Comparison of ENCODE assay signal across 8 cellular contexts in the genomic region with DNA sequence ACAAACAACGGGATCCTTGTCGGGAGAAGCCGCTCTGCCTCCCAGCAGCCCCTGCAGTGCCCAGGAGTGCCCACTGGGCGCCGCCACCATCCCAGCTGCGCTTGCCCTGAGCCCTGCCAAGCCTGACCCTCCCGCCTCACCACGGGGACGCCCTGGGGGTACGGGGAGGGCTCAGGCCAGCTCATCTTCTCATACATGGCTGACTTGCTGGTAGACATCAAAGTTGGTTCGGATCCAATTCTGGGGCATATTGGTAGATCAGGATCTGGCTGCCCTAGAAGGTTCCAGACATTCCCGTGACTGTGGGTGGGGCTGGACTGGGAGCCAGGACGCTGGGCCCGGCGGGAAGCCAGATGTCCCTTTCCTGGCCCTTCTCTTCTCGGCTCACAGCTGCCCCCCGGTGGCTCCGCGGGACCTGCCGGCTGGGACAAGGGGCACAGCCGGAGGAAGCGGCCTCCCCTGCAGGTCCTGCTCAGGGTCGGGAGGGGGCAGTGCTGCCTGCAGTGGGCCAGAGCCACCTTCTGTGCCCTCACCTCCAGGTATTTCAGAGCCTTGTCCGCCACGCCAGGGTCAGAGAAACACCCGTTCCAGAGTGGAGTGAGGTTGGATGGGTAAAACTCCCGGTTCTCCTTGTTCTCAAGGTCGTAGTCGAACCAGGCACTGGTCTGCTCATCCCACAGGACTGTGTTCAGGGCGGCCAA.
DNase-seq lines count a peak whose midpoint lies in the region; ATAC-seq lines count a peak whose summit lies in the region.

No MANE protein-coding gene starts in this region.

- peak overlapping the region; percentile 73 to 96 (median 87) for H3K4me2 ChIP-seq in BLaER1 treated with 17β-estradiol and CSF1 and Interleukin-3, amounts not matched to agents 10 nM and 100 nM

- peak; percentile 84 for DNase-seq in HK-2 (ENCODE audit: unreplicated experiment)
- peak; percentile 82 for DNase-seq in NCI-H82 treated with DMSO at 0.1 percent for 48 hours (lab: John Stamatoyannopoulos, UW; ENCODE audit: unreplicated experiment)
- DNase-seq in activated CD8-positive, alpha-beta memory T cell treated with anti-CD3 and anti-CD28 coated beads for 24 hours = peak; percentile 93
- DNase-seq in effector CD8-positive, alpha-beta T cell (lab: John Stamatoyannopoulos, UW) = peak; percentile 65
- peak; percentile 82 to 86 for DNase-seq in memory B cell (ENCODE audit: low spot score in 2 of 2)
- peak; percentile 66 to 72 (median 67) for DNase-seq in stimulated activated CD4-positive, alpha-beta T cell treated with anti-CD3 and anti-CD28 coated beads, TNF-alpha, amount 100 ng/mL, for 4 hours (ENCODE audit: low read depth in 3 of 3)

- peaks cover 4% of the 10 kb centered on the region for H3K27me3 Mint-ChIP-seq in memory B cell

- H3K9me3 Mint-ChIP-seq in memory B cell = no peaks in the 10 kb centered on the region

- peaks cover 0 to 14% (median 0%) of the 10 kb centered on the region in 11 experiments; a peak in 6 of 22 replicates for H4K20me1 ChIP-seq in BLaER1 treated with 17β-estradiol and CSF1 and Interleukin-3, amounts not matched to agents 10 nM and 100 nM

- peaks cover 0 to 8% (median 0%) of the 10 kb centered on the region in 11 experiments; a peak in 2 of 22 replicates for H3K9me3 ChIP-seq in BLaER1 treated with 17β-estradiol and CSF1 and Interleukin-3, amounts not matched to agents 10 nM and 100 nM (replicated peaks in 1 of 11)

- peak overlapping the region; percentile 76 for H3K4me3 Mint-ChIP-seq in memory B cell

- peaks cover 10% of the 10 kb centered on the region for H3K4me1 Mint-ChIP-seq in memory B cell

- H3K27ac Mint-ChIP-seq in memory B cell = no peak overlapping the region

- H3K36me3 ChIP-seq in BLaER1 treated with 17β-estradiol and CSF1 and Interleukin-3, amounts not matched to agents 10 nM and 100 nM = no peaks in the 10 kb centered on the region

- peak overlapping the region; percentile 60 to 75 (median 73); a peak in 20 of 22 replicates for H3K9ac ChIP-seq in BLaER1 treated with 17β-estradiol and CSF1 and Interleukin-3, amounts not matched to agents 10 nM and 100 nM

- peak overlapping the region; percentile 36 to 71 (median 64); a peak in 19 of 22 replicates for H3K27ac ChIP-seq in BLaER1 treated with 17β-estradiol and CSF1 and Interleukin-3, amounts not matched to agents 10 nM and 100 nM

- peak overlapping the region; percentile 30 to 67 (median 52); a peak in 17 of 20 replicates for H3K4me3 ChIP-seq in BLaER1 treated with 17β-estradiol and CSF1 and Interleukin-3, amounts not matched to agents 10 nM and 100 nM

- H3K36me3 Mint-ChIP-seq in memory B cell = no peaks in the 10 kb centered on the region

- peaks cover 42 to 60% (median 53%) of the 10 kb centered on the region in 10 experiments for H3K4me1 ChIP-seq in BLaER1 treated with 17β-estradiol and CSF1 and Interleukin-3, amounts not matched to agents 10 nM and 100 nM

- ATAC-seq in GM19438 (IDR thresholded peaks at IDR 0.05; ENCODE audit: low read depth, unreplicated experiment) = peak; percentile 77
- ATAC-seq in memory B cell (ENCODE audit: low read depth) = peak; percentile 97

- no peaks in the 10 kb centered on the region for H3K27me3 ChIP-seq in BLaER1 treated with 17β-estradiol and CSF1 and Interleukin-3, amounts not matched to agents 10 nM and 100 nM

Comparison
In these comparisons a context has a peak if more than half of its experiments do, and no peak if none do; other contexts are left out.
1. Peak in every context shown above with its lines: DNase-seq, ATAC-seq, H3K4me3 ChIP-seq and H3K27ac ChIP-seq.